15 cellular contexts compared by ENCODE assay signal in genomic region chr1:156086256-156086662, GRCh38. TPM values are rescaled to one million over a fixed set of nuclear protein-coding genes. Genes with fewer than 3 reads are reported as not detected.
DNase-seq lines count a peak whose midpoint lies in the region; ATAC-seq and TF ChIP-seq lines count a peak whose summit lies in the region.
"Had no signal": no experiment of that assay in that cellular context is flagged by ENCODE, and none has a peak within 500 bp of the region (broad histone marks: within the 10 kb centered on the region; RNA-seq: fewer than 3 reads in every experiment).

No MANE protein-coding gene starts in this region.

- no peaks in the 10 kb centered on the region for H3K9me3 Mint-ChIP-seq in neural crest cell

- H3K4me3 ChIP-seq in fibroblast of pulmonary artery (replicated peaks; ENCODE audit: low read depth, low read length) = no peak overlapping the region
- H3K4me3 ChIP-seq: BLaER1 had no signal

- POLR2A ChIA-PET in RWPE1 (lab: Yijun Ruan, JAX; ENCODE audit: low non-redundant PET) = no interaction called here

- CTCF ChIA-PET in RWPE1 (lab: Yijun Ruan, JAX) = no interaction called here

- peaks cover 58% of the 10 kb centered on the region for H3K4me1 Mint-ChIP-seq in neural crest cell

- peak; percentile 56 for DNase-seq in EH (ENCODE audit: low read depth)
- no peak for DNase-seq in RWPE1 (ENCODE audit: low spot score)
- DNase-seq in fibroblast of pulmonary artery (ENCODE audit: low read depth) = peak; percentile 90
- no peak for DNase-seq in neural crest cell (ENCODE audit: low read depth, low spot score)
- DNase-seq in KBM-7 = no peak
- DNase-seq in NCI-H69 (lab: John Stamatoyannopoulos, UW) = no peak
- no peak for DNase-seq in stimulated activated CD4-positive, alpha-beta T cell treated with anti-CD3 and anti-CD28 coated beads, Interleukin-4, amount 100 ng/mL, for 4 hours
- DNase-seq: activated CD4-positive, alpha-beta T cell treated with anti-CD3 and anti-CD28 coated beads, Interleukin-2, amount 50 U/mL, for 48 hours; activated naive CD4-positive, alpha-beta T cell treated with anti-CD3 and anti-CD28 coated beads, Interleukin-2, amount 50 U/mL, for 16 hours; effector CD8-positive, alpha-beta T cell; NCI-H748 treated with DMSO at 0.1 percent for 48 hours had no signal

- in situ Hi-C loops in KBM-7 (cut with MboI; ENCODE audit: low pct_unique_long_range_greater_than_20kb, low sequenced_read_pairs) = no loop called here

- H3K4me3 Mint-ChIP-seq in neural crest cell = peak overlapping the region; percentile 98

- H3K27me3 Mint-ChIP-seq in neural crest cell (ENCODE audit: low read depth) = no peaks in the 10 kb centered on the region

- no peak for TF ChIP-seq CTCF in RWPE1 (conservative IDR thresholded peaks at IDR 0.05; ENCODE audit: low read depth)
- no peak for TF ChIP-seq CTCF in fibroblast of pulmonary artery (IDR thresholded peaks at IDR 0.05; ENCODE audit: low read length, missing control alignments)
- TF ChIP-seq CTCF in neural crest cell (conservative IDR thresholded peaks at IDR 0.05) = no peak

- ATAC-seq in HG03135 (IDR thresholded peaks at IDR 0.05; ENCODE audit: unreplicated experiment) = no peak

- H3K27ac ChIP-seq in RWPE1 = peak overlapping the region; percentile 48
- H3K27ac ChIP-seq: BLaER1, neutrophil had no signal

- H3K36me3 Mint-ChIP-seq in neural crest cell (ENCODE audit: low read depth) = peaks cover 4% of the 10 kb centered on the region

- peak overlapping the region; percentile 8 for H3K27ac Mint-ChIP-seq in neural crest cell (ENCODE audit: unreplicated experiment)

RNA-seq across cellular contexts. Expression of gene MEX3A, which starts 4.0 kb away (rescaled TPM):
- 114 and 120 TPM in 2 replicates for total RNA-seq in neural crest cell

RNA-seq across cellular contexts. Expression of gene RAB25, which starts 25.3 kb away (rescaled TPM):
- total RNA-seq in neural crest cell = not detected in 2 replicates
- total RNA-seq: subcutaneous adipose tissue had no signal

RNA-seq across cellular contexts. Expression of gene LMNA, which starts 28.3 kb away (rescaled TPM):
- 51.0 and 51.7 TPM in 2 replicates for total RNA-seq in neural crest cell

RNA-seq across cellular contexts. Expression of gene LAMTOR2, which starts 31.7 kb away (rescaled TPM):
- total RNA-seq in neural crest cell = 49.4 and 55.6 TPM in 2 replicates

RNA-seq across cellular contexts. Expression of gene UBQLN4, which starts 32.7 kb away (rescaled TPM):
- total RNA-seq in neural crest cell = 70.4 and 78.0 TPM in 2 replicates

Comparison
In these comparisons a context has a peak if more than half of its experiments do, and no peak if none do; other contexts are left out.
1. DNase-seq: peak in EH (single experiment) and fibroblast of pulmonary artery (single experiment); none in RWPE1 (single experiment), neural crest cell (single experiment), KBM-7 (single experiment), NCI-H69 (single experiment) and stimulated activated CD4-positive, alpha-beta T cell treated with anti-CD3 and anti-CD28 coated beads, Interleukin-4, amount 100 ng/mL, for 4 hours (0 of 2).